ENCODE assay signal across 32 cellular contexts in the genomic region with DNA sequence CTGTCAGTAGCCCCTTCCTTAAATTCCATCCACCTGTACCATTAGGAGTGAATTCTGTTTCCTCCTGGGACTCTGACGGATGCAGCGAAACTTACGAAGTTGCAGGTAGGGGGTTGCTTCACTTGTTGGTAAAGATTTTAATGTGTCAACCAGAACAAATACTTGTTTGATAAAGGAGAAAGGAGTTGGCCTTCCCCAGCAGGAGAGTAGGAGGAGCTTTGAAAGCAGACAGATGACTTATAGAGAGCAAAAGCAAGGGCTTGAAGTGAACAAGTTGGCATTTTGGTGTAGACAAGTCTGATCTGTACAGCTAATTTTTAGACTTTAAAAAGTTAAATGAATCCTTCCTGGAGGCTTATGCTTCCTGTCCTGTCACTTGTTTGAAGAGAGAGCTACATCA. TPM values are rescaled to one million over a fixed set of nuclear protein-coding genes. Genes with fewer than 3 reads are reported as not detected.
"Had no signal": no experiment of that assay in that cellular context is flagged by ENCODE, and none has a peak within 500 bp of the region (broad histone marks: within the 10 kb centered on the region; RNA-seq: fewer than 3 reads in every experiment).

No MANE protein-coding gene starts in this region.

- DNase-seq: activated CD4-positive, alpha-beta T cell treated with anti-CD3 and anti-CD28 coated beads, Interleukin-2, amount 10 ng/mL, durations not matched to agents 24 days and 14 days; activated CD4-positive, CD25-positive, alpha-beta regulatory T cell; activated CD4-positive, CD25-positive, alpha-beta regulatory T cell treated with anti-CD3 and anti-CD28 coated beads, Interleukin-2, amount 50 U/mL, for 72 hours; activated CD8-positive, alpha-beta memory T cell treated with anti-CD3 and anti-CD28 coated beads, Interleukin-2, amount 10 ng/mL, durations not matched to agents 7 days and 5 days; activated CD8-positive, alpha-beta memory T cell treated with anti-CD3 and anti-CD28 coated beads, Interleukin-2, amount 50 U/mL, for 4 hours; activated CD8-positive, alpha-beta T cell treated with anti-CD3 and anti-CD28 coated beads, Interleukin-2, amount 10 ng/mL, durations not matched to agents 7 days and 5 days; activated gamma-delta T cell; activated naive CD4-positive, alpha-beta T cell treated with anti-CD3 and anti-CD28 coated beads, Interleukin-2, amount 50 U/mL, for 16 hours; activated naive CD4-positive, alpha-beta T cell treated with Interleukin-2 at 50 U/mL for 16 hours; activated T-cell treated with anti-CD3 and anti-CD28 coated beads, Interleukin-2, amount 50 U/mL, for 1 hour; activated T-cell treated with anti-CD3 and anti-CD28 coated beads, Interleukin-2, amount 50 U/mL, for 48 hours; amniotic stem cell; anterior cingulate cortex; central memory CD4-positive, alpha-beta T cell; cerebellar nuclear complex; colonic mucosa; dorsolateral prefrontal cortex; effector memory CD4-positive, alpha-beta T cell; erythroblast; foreskin keratinocyte; gastrocnemius medialis; heart right ventricle; T-helper 2 cell had no signal

- H3K4me1 Mint-ChIP-seq: activated CD4-positive, alpha-beta T cell treated with anti-CD3 and anti-CD28 coated beads for 36 hours; activated CD4-positive, alpha-beta T cell treated with anti-CD3 and anti-CD28 coated beads, Interleukin-2, amount 10 ng/mL, durations not matched to agents 24 days and 14 days had no signal

- H3K4me2 ChIP-seq: hepatocyte had no signal

- H3K4me3 Mint-ChIP-seq: activated CD4-positive, alpha-beta memory T cell treated with anti-CD3 and anti-CD28 coated beads for 36 hours; activated CD4-positive, alpha-beta T cell treated with anti-CD3 and anti-CD28 coated beads for 36 hours; activated CD4-positive, alpha-beta T cell treated with anti-CD3 and anti-CD28 coated beads, Interleukin-2, amount 10 ng/mL, durations not matched to agents 24 days and 14 days; activated CD8-positive, alpha-beta memory T cell treated with anti-CD3 and anti-CD28 coated beads, Interleukin-2, amount 10 ng/mL, durations not matched to agents 7 days and 5 days; activated CD8-positive, alpha-beta T cell treated with anti-CD3 and anti-CD28 coated beads, Interleukin-2, amount 10 ng/mL, durations not matched to agents 7 days and 5 days; activated naive CD8-positive, alpha-beta T cell; activated T-helper 1 cell treated with anti-CD3 and anti-CD28 coated beads, Interleukin-12 subunit alpha, Interleukin-12 subunit beta, Interleukin-2, Interleukin-4 antibody, amounts not matched to agents 30 ng/mL and 10 ng/mL and 1 ng/mL, durations not matched to agents 14 hours and 24 hours and 36 hours had no signal

- H3K9me3 ChIP-seq: breast epithelium, colonic mucosa, esophagus muscularis mucosa, gastrocnemius medialis had no signal

- ATAC-seq: activated CD4-positive, alpha-beta T cell treated with anti-CD3 and anti-CD28 coated beads for 36 hours; activated CD8-positive, alpha-beta memory T cell treated with anti-CD3 and anti-CD28 coated beads, Interleukin-2, amount 10 ng/mL, durations not matched to agents 7 days and 5 days; activated CD8-positive, alpha-beta T cell treated with anti-CD3 and anti-CD28 coated beads, Interleukin-2, amount 10 ng/mL, durations not matched to agents 7 days and 5 days; foreskin keratinocyte; gastrocnemius medialis; heart right ventricle had no signal

- H3K36me3 Mint-ChIP-seq: activated CD4-positive, alpha-beta memory T cell treated with anti-CD3 and anti-CD28 coated beads for 36 hours; activated CD8-positive, alpha-beta memory T cell treated with anti-CD3 and anti-CD28 coated beads, Interleukin-2, amount 10 ng/mL, durations not matched to agents 7 days and 5 days; activated naive CD8-positive, alpha-beta T cell had no signal

- H3K4me1 ChIP-seq: breast epithelium, colonic mucosa, esophagus muscularis mucosa, foreskin keratinocyte, gastrocnemius medialis had no signal

- H3K27me3 Mint-ChIP-seq: activated CD4-positive, alpha-beta T cell treated with anti-CD3 and anti-CD28 coated beads for 36 hours; activated naive CD8-positive, alpha-beta T cell had no signal

- H3K27ac ChIP-seq: breast epithelium, cardiac muscle cell, colonic mucosa, dorsolateral prefrontal cortex, esophagus muscularis mucosa, foreskin keratinocyte, gastrocnemius medialis, heart right ventricle, hepatocyte had no signal

- H3K27me3 ChIP-seq: breast epithelium, cardiac muscle cell, colonic mucosa, dorsolateral prefrontal cortex, esophagus muscularis mucosa, foreskin keratinocyte, gastrocnemius medialis, heart right ventricle, hepatocyte had no signal

- H3K36me3 ChIP-seq: breast epithelium, cardiac muscle cell, colonic mucosa, esophagus muscularis mucosa, gastrocnemius medialis, heart right ventricle had no signal

- H3K4me3 ChIP-seq: breast epithelium, cardiac muscle cell, colonic mucosa, dorsolateral prefrontal cortex, esophagus muscularis mucosa, gastrocnemius medialis, heart right ventricle, hepatocyte had no signal

- H3K9me3 Mint-ChIP-seq: activated T-helper 1 cell treated with anti-CD3 and anti-CD28 coated beads, Interleukin-12 subunit alpha, Interleukin-12 subunit beta, Interleukin-2, Interleukin-4 antibody, amounts not matched to agents 30 ng/mL and 10 ng/mL and 1 ng/mL, durations not matched to agents 14 hours and 24 hours and 36 hours; activated T-helper 2 cell treated with anti-CD3 and anti-CD28 coated beads, Interferon-gamma antibody, Interleukin-2, Interleukin-4, amounts not matched to agents 10 μg/mL and 5 μg/mL and 100 μg/mL, durations not matched to agents 14 hours and 24 hours and 36 hours had no signal

- H3K27ac Mint-ChIP-seq: activated CD4-positive, alpha-beta memory T cell treated with anti-CD3 and anti-CD28 coated beads for 36 hours; activated CD4-positive, alpha-beta T cell treated with anti-CD3 and anti-CD28 coated beads for 36 hours; activated CD4-positive, alpha-beta T cell treated with anti-CD3 and anti-CD28 coated beads, Interleukin-2, amount 10 ng/mL, durations not matched to agents 24 days and 14 days; activated CD8-positive, alpha-beta memory T cell treated with anti-CD3 and anti-CD28 coated beads, Interleukin-2, amount 10 ng/mL, durations not matched to agents 7 days and 5 days; activated CD8-positive, alpha-beta T cell treated with anti-CD3 and anti-CD28 coated beads, Interleukin-2, amount 10 ng/mL, durations not matched to agents 7 days and 5 days; activated naive CD8-positive, alpha-beta T cell; activated T-helper 1 cell treated with anti-CD3 and anti-CD28 coated beads, Interleukin-12 subunit alpha, Interleukin-12 subunit beta, Interleukin-2, Interleukin-4 antibody, amounts not matched to agents 30 ng/mL and 10 ng/mL and 1 ng/mL, durations not matched to agents 14 hours and 24 hours and 36 hours; activated T-helper 2 cell treated with anti-CD3 and anti-CD28 coated beads, Interferon-gamma antibody, Interleukin-2, Interleukin-4, amounts not matched to agents 10 μg/mL and 5 μg/mL and 100 μg/mL, durations not matched to agents 14 hours and 24 hours and 36 hours had no signal

RNA-seq across cellular contexts. Expression of a gene that starts 38.1 kb away (rescaled TPM):
- total RNA-seq: activated T-helper 2 cell treated with anti-CD3 and anti-CD28 coated beads, Interferon-gamma antibody, Interleukin-2, Interleukin-4, amounts not matched to agents 10 μg/mL and 5 μg/mL and 100 μg/mL, durations not matched to agents 14 hours and 24 hours and 36 hours; gastrocnemius medialis had no signal
